ENCODE assay signal across 1 cellular context in genomic region chr16:53704445-53704813, GRCh38.
TF ChIP-seq lines count a peak whose summit lies in the region.

No MANE protein-coding gene starts in this region.

TF ChIP-seq in H1, 55 proteins besides CTCF, POLR2A, EP300 and RAD21:
- TF ChIP-seq HDAC6 (IDR thresholded peaks at IDR 0.05; ENCODE audit: low read depth, low read length) (no peak), MAX (IDR thresholded peaks at IDR 0.05) (no peak), CEBPB (IDR thresholded peaks at IDR 0.05; ENCODE audit: low read depth, low read length) (no peak), SAP30 (IDR thresholded peaks at IDR 0.05; ENCODE audit: insufficient read depth, insufficient replicate concordance, low read length) (no peak), SP1 (IDR thresholded peaks at IDR 0.05; ENCODE audit: low read depth, low read length) (no peak), SRF (IDR thresholded peaks at IDR 0.05; ENCODE audit: low read depth, low read length) (no peak), GTF2F1 (IDR thresholded peaks at IDR 0.05; ENCODE audit: borderline replicate concordance, low read depth, low read length) (no peak), JUND (IDR thresholded peaks at IDR 0.05; ENCODE audit: low read length) (no peak), RXRA (IDR thresholded peaks at IDR 0.05; ENCODE audit: insufficient read depth, low read depth, low read length) (no peak), SUZ12 (IDR thresholded peaks at IDR 0.05; ENCODE audit: low read length) (no peak), TEAD4 (IDR thresholded peaks at IDR 0.05; ENCODE audit: low read depth, low read length) (no peak), SP2 (IDR thresholded peaks at IDR 0.05; ENCODE audit: low read length) (no peak), HDAC2 (IDR thresholded peaks at IDR 0.05; ENCODE audit: borderline replicate concordance in 1 of 2, low read depth in 2 of 2, low read length in 2 of 2) (no peak)
- TF ChIP-seq, protein P1, sequence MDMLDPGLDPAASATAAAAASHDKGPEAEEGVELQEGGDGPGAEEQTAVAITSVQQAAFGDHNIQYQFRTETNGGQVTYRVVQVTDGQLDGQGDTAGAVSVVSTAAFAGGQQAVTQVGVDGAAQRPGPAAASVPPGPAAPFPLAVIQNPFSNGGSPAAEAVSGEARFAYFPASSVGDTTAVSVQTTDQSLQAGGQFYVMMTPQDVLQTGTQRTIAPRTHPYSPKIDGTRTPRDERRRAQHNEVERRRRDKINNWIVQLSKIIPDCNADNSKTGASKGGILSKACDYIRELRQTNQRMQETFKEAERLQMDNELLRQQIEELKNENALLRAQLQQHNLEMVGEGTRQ (IDR thresholded peaks at IDR 0.05; ENCODE audit: low read length): no peak
